8 cellular contexts compared by ENCODE assay signal in genomic region chr19:46784262-46785053, GRCh38. TPM values are rescaled to one million over a fixed set of nuclear protein-coding genes. Genes with fewer than 3 reads are reported as not detected.
DNase-seq lines count a peak whose midpoint lies in the region; ATAC-seq and TF ChIP-seq lines count a peak whose summit lies in the region.

No MANE protein-coding gene starts in this region.

- peaks cover 12% of the 10 kb centered on the region for H3K79me1 ChIP-seq in H9 (ENCODE audit: insufficient read depth, low read depth, low read length, poor library complexity, severe bottlenecking)

- peak; percentile 59 for TF ChIP-seq CTCF in H9 (conservative IDR thresholded peaks at IDR 0.05)

- peak; percentile 80 for DNase-seq in DMS153 treated with DMSO at 0.1 percent for 48 hours (lab: John Stamatoyannopoulos, UW; ENCODE audit: unreplicated experiment)
- peak; percentile 88 for DNase-seq in H9
- peak; percentile 92 for DNase-seq in NCI-H460 (ENCODE audit: extremely low read depth, low read depth)
- DNase-seq in activated CD4-positive, alpha-beta T cell treated with anti-CD3 and anti-CD28 coated beads, Interleukin-2, amount 50 U/mL, for 4 hours: peak; percentile 41 to 53
- DNase-seq in epidermal melanocyte (ENCODE audit: insufficient read length, low spot score): peak; percentile 68

- H2BK5ac ChIP-seq in H9 (ENCODE audit: insufficient read length, low read length): peak overlapping the region; percentile 73

- peaks cover 43% of the 10 kb centered on the region; the same call in 1 of the 2 replicates for H3K79me2 ChIP-seq in H9 (ENCODE audit: insufficient read depth, low read length)

- H3K23ac ChIP-seq in H9 (ENCODE audit: insufficient read length, low read depth, low read length): no peak overlapping the region

- peak overlapping the region; percentile 82 for H4K91ac ChIP-seq in H9 (ENCODE audit: insufficient read length, low read depth, low read length)

- peaks cover 6% of the 10 kb centered on the region for H3K27me3 Mint-ChIP-seq in H9 (ENCODE audit: low read depth)

- H2BK120ac ChIP-seq in H9 (ENCODE audit: low read depth, low read length, poor library complexity, severe bottlenecking): no peak overlapping the region

- H3K9ac ChIP-seq in H9 (ENCODE audit: extremely low read depth, insufficient read length, low read length): peak overlapping the region; percentile 72

- no peak overlapping the region for H2BK20ac ChIP-seq in H9 (ENCODE audit: low read depth, low read length, poor library complexity, severe bottlenecking)

- peak overlapping the region; percentile 27 for H4K5ac ChIP-seq in H9 (ENCODE audit: insufficient read length, low read depth, low read length)

- no peak overlapping the region for H2AK5ac ChIP-seq in H9 (ENCODE audit: insufficient read length, low read length)

- WGBS in H9 (ENCODE audit: extremely low coverage, insufficient read length, low lambda C conversion rate): no CpG with 5 or more reads among the region's 17 CpGs
- 38% methylated on average over 17 of the region's 17 CpGs for WGBS in thymus

- H3K9me3 Mint-ChIP-seq in H9: no peaks in the 10 kb centered on the region; a peak in 1 of 5 replicates

- H3K4me2 ChIP-seq in H9 (ENCODE audit: insufficient read depth, insufficient read length, low read length): peak overlapping the region; percentile 96

- peak overlapping the region; percentile 99 for H3K27ac Mint-ChIP-seq in H9

- H3K56ac ChIP-seq in H9 (ENCODE audit: insufficient read length, low read depth, low read length): peak overlapping the region; percentile 11

- peak overlapping the region; percentile 3 for H3T11ph ChIP-seq in H9 (ENCODE audit: low read length)

- H3K4ac ChIP-seq in H9 (ENCODE audit: low read depth, low read length): peak overlapping the region; percentile 8; the same call in 1 of the 2 replicates

- peak overlapping the region; percentile 44 to 79 for H3K4me3 ChIP-seq in muscle layer of duodenum (ENCODE audit: low read depth in 1 of 2, low read length in 2 of 2)
- peak overlapping the region; percentile 24 for H3K4me3 ChIP-seq in thymus (ENCODE audit: low read length)

- no peak for ATAC-seq in HG03039 (IDR thresholded peaks at IDR 0.05; ENCODE audit: unreplicated experiment)

- peak overlapping the region; percentile 97 to 100 for H3K4me3 Mint-ChIP-seq in H9

- peaks cover 23% of the 10 kb centered on the region for H3K23me2 ChIP-seq in H9 (ENCODE audit: insufficient read length, low read depth, low read length, poor library complexity, severe bottlenecking)

- H4K20me1 ChIP-seq in H9 (ENCODE audit: control insufficient read depth, insufficient read depth, insufficient read length): peaks cover 4% of the 10 kb centered on the region

- no peaks in the 10 kb centered on the region; the same call in 1 of the 2 replicates for H3K27me3 ChIP-seq in H9 (ENCODE audit: insufficient read depth, low read length)
- no peaks in the 10 kb centered on the region for H3K27me3 ChIP-seq in muscle layer of duodenum (ENCODE audit: low read depth, low read length)
- no peaks in the 10 kb centered on the region for H3K27me3 ChIP-seq in thymus (ENCODE audit: control insufficient read depth, insufficient read depth)

- H4K8ac ChIP-seq in H9 (replicated peaks; ENCODE audit: insufficient read length, low read depth, low read length): no peak overlapping the region

- H3K14ac ChIP-seq in H9 (ENCODE audit: insufficient read depth, low read length): peak overlapping the region; percentile 88

- no peak overlapping the region for H2BK15ac ChIP-seq in H9 (ENCODE audit: low read depth, low read length)

- H3K27ac ChIP-seq in H9 (ENCODE audit: insufficient read length, low read depth, low read length) (peak overlapping the region; percentile 53), muscle layer of duodenum (ENCODE audit: low read length) (peak overlapping the region; percentile 60), thymus (ENCODE audit: low read depth) (peak overlapping the region; percentile 0)

- H2AFZ ChIP-seq in H9 (ENCODE audit: low read length): no peak overlapping the region

- H3K36me3 ChIP-seq in muscle layer of duodenum (ENCODE audit: control insufficient read depth in 1 of 2, insufficient read depth in 2 of 2, low read length in 2 of 2) (peaks cover 3 to 8% of the 10 kb centered on the region in 2 donors), thymus (ENCODE audit: control insufficient read depth, insufficient read depth) (peaks cover 35% of the 10 kb centered on the region)

- no peaks in the 10 kb centered on the region for H3K9me3 ChIP-seq in H9 (ENCODE audit: control insufficient read depth, low read depth, low read length)
- no peaks in the 10 kb centered on the region for H3K9me3 ChIP-seq in muscle layer of duodenum (ENCODE audit: control insufficient read depth in 1 of 2, low read length in 2 of 2)
- H3K9me3 ChIP-seq in thymus (ENCODE audit: control insufficient read depth): no peaks in the 10 kb centered on the region

- peaks cover 26 to 43% of the 10 kb centered on the region in 2 experiments for H3K4me1 Mint-ChIP-seq in H9

- H3K36me3 Mint-ChIP-seq in H9 (ENCODE audit: insufficient read depth in 1 of 3, low read depth in 3 of 3): peaks cover 55 to 67% (median 56%) of the 10 kb centered on the region in 3 experiments

- peak overlapping the region; percentile 83 for H3K18ac ChIP-seq in H9 (ENCODE audit: insufficient read length, low read depth, low read length)

- H2BK12ac ChIP-seq in H9 (ENCODE audit: insufficient read length, low read depth, low read length): no peak overlapping the region

- peaks cover 5% of the 10 kb centered on the region; the same call in 1 of the 2 replicates for H3K4me1 ChIP-seq in H9 (ENCODE audit: insufficient read depth, low read length)
- H3K4me1 ChIP-seq in muscle layer of duodenum (ENCODE audit: control insufficient read depth in 1 of 2, insufficient read depth in 2 of 2, low read length in 2 of 2): peaks cover 9 to 24% of the 10 kb centered on the region in 2 donors
- H3K4me1 ChIP-seq in thymus (ENCODE audit: control insufficient read depth, insufficient read depth, low read length): peaks cover 34% of the 10 kb centered on the region

RNA-seq across cellular contexts. Expression of gene SLC1A5, which starts 3.9 kb away (rescaled TPM):
- 258 and 269 TPM in 2 replicates for total RNA-seq in H9 (2021)
- 253 and 259 TPM in 2 replicates for total RNA-seq in NCI-H460 (2014; rRNA removed; shearing (Covaris generic))
- 180 and 206 TPM in 2 replicates for polyA plus RNA-seq in NCI-H460 (2014; cell fraction: nucleus; rRNA removed)
- 32.2 TPM for polyA plus RNA-seq in thymus

RNA-seq across cellular contexts. Expression of gene STRN4, which starts 38.2 kb away (rescaled TPM):
- total RNA-seq in H9 (2021): 143 and 148 TPM in 2 replicates
- total RNA-seq in NCI-H460 (2014; rRNA removed; shearing (Covaris generic)): 59.2 and 73.9 TPM in 2 replicates
- 105 and 138 TPM in 2 replicates for polyA plus RNA-seq in NCI-H460 (2014; cell fraction: nucleus; rRNA removed)
- 38.7 TPM for polyA plus RNA-seq in thymus

RNA-seq across cellular contexts. Expression of gene FKRP, which starts 38.6 kb away (rescaled TPM):
- 39.1 and 42.2 TPM in 2 replicates for total RNA-seq in H9 (2021)
- total RNA-seq in NCI-H460 (2014; rRNA removed; shearing (Covaris generic)): 8.5 TPM in 2 replicates
- 25.6 and 32.3 TPM in 2 replicates for polyA plus RNA-seq in NCI-H460 (2014; cell fraction: nucleus; rRNA removed)
- polyA plus RNA-seq in thymus: 13.5 TPM

Comparison
In these comparisons a context has a peak if more than half of its experiments do, and no peak if none do; other contexts are left out.
1. H3K27ac ChIP-seq: peak in every context shown above with its lines; median percentile 60 in muscle layer of duodenum; 53 in H9; 0 in thymus.